ENCODE assay signal across 8 cellular contexts in the genomic region with DNA sequence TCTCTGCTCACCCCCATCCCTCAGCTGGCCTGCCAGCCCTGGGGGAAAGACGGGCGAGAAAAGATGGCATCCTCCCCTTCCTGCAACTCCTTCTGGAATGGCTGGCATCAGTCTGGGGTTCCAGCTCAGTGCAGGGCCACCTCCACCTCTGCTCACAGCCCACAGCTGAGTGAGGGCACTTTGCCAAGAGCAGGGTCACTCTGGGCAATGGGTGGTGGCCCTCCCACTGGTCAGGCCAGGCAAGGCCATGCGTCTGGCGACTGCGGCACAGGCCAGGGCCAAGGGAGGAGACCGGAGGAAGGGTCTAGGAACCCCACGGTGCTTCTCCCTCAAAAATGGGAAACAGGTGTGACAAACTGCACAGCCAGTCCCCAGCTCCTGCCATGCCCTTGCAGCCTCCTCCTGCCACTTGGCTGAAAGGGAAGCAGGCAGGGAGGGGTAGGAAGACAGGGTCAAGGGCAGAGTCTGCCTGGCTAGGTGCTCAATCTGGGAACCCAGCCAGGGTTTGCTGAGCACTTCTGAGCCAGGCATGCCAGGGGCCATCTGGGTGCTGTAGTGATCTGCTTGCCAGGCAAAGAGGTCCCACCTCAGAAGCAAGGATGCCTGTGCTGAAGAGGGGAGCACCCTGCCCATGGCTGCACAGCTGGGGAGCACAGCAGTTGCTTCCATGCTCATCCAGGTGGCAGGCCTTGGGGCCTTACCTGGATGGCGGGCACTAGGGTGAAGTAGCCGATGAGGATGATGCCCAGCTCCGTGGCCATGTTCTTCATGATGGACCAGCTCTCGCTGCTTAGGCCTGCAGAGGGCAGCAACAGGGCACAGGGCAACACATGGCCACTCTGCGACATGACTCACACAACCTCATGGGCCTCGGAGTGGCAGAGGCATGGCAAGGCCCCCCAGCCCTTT. TPM values are rescaled to one million over a fixed set of nuclear protein-coding genes. Genes with fewer than 3 reads are reported as not detected.
DNase-seq lines count a peak whose midpoint lies in the region; ATAC-seq, FAIRE-seq and TF ChIP-seq lines count a peak whose summit lies in the region.

No MANE protein-coding gene starts in this region.

- H3K27me3 ChIP-seq in K562 (ENCODE audit: control insufficient read depth in 2 of 2, insufficient read depth in 2 of 2, low read length in 2 of 2) (no peaks in the 10 kb centered on the region), HepG2 (ENCODE audit: control insufficient read depth in 1 of 2, insufficient read depth in 2 of 2, low read length in 2 of 2) (no peaks in the 10 kb centered on the region), upper lobe of left lung (no peaks in the 10 kb centered on the region)

- H3K9me3 ChIP-seq in K562 (replicated peaks; ENCODE audit: control insufficient read depth, insufficient read depth, low read depth, low read length) (no peaks in the 10 kb centered on the region), HepG2 (ENCODE audit: low read length) (no peaks in the 10 kb centered on the region), upper lobe of left lung (no peaks in the 10 kb centered on the region)

- no peak; a peak in 1 of 4 replicates for TF ChIP-seq RAD21 in K562 (CRISPR knock-in tag; conservative IDR thresholded peaks at IDR 0.05 in 1 of 2, IDR thresholded peaks at IDR 0.05 in 1 of 2)
- no peak for TF ChIP-seq RAD21 in HepG2 (CRISPR knock-in tag; IDR thresholded peaks at IDR 0.05)

- POLR2A ChIA-PET in K562 (lab: Yijun Ruan, JAX) (interaction anchor here (0.6 to 1.3 kb wide), 10 partner anchors 8 to 730 kb away, joined by 3 to 6 read pairs (median 3); a partner anchor contains a TSS), HepG2 (lab: Yijun Ruan, JAX) (interaction anchor here (1.2 to 1.9 kb wide), 2 partner anchors 22 to 53 kb away, joined by 7 to 17 read pairs; a partner anchor contains a TSS)

- H3K4me2 ChIP-seq in K562 (ENCODE audit: insufficient read depth, low read length) (peak overlapping the region; percentile 2; the same call in 1 of the 2 replicates), HepG2 (ENCODE audit: low read depth, low read length) (no peak overlapping the region)

- H3K27ac ChIP-seq in K562 (ENCODE audit: extremely low read depth, low read depth, low read length) (peak overlapping the region; percentile 61; the same call in 2 of the 3 replicates), HepG2 (ENCODE audit: extremely low read length, insufficient read depth, low read length) (no peak overlapping the region), upper lobe of left lung (peak overlapping the region; percentile 25 to 80 (median 63))

- H3K4me3 ChIP-seq in K562 (no peak overlapping the region), HepG2 (replicated peaks in 1 of 3; ENCODE audit: insufficient read depth in 1 of 3, low read depth in 2 of 3, low read length in 3 of 3) (no peak overlapping the region), upper lobe of left lung (no peak overlapping the region)

- DNase-seq in GM10266 (ENCODE audit: extremely low spot score): peak; percentile 29
- DNase-seq in NCI-H2029 (lab: John Stamatoyannopoulos, UW): peak; percentile 89
- DNase-seq in K562 (ENCODE audit: extremely low read depth in 1 of 4, low spot score in 3 of 4): no peak
- DNase-seq in HepG2 (ENCODE audit: low spot score): no peak
- DNase-seq in upper lobe of left lung: peak; percentile 53 to 59
- DNase-seq in GDM1 (lab: John Stamatoyannopoulos, UW): no peak
- no peak for DNase-seq in activated gamma-delta T cell (lab: John Stamatoyannopoulos, UW)
- no peak for DNase-seq in NCI-H146 (lab: John Stamatoyannopoulos, UW)

- H2AFZ ChIP-seq in K562 (ENCODE audit: low read depth, low read length): peak overlapping the region; percentile 70; the same call in 1 of the 2 replicates
- no peak overlapping the region for H2AFZ ChIP-seq in HepG2 (ENCODE audit: low read length)

- no peaks in the 10 kb centered on the region; the same call in 2 of the 3 replicates for H3K79me2 ChIP-seq in K562 (ENCODE audit: control insufficient read depth, insufficient read depth, low read length)
- peaks cover 5% of the 10 kb centered on the region for H3K79me2 ChIP-seq in HepG2 (ENCODE audit: insufficient read depth, low read length)

- intact Hi-C loops in K562 (cut with micrococcal nuclease) (loop anchor here (1.0 to 5.0 kb wide), 4 partner anchors 53 to 730 kb away; a partner anchor contains a TSS), HepG2 (cut with micrococcal nuclease; ENCODE audit: unreplicated experiment) (loop anchor here (1.0 to 2.0 kb wide), 3 partner anchors 53 to 367 kb away; a partner anchor contains a TSS)

- peak; percentile 30 for TF ChIP-seq CTCF in GM10266 (IDR thresholded peaks at IDR 0.05; ENCODE audit: control insufficient read depth, insufficient read depth, low read depth, missing control alignments)
- peak in 2 of 3 experiments; percentile 22 to 28; a peak in 2 of 6 replicates for TF ChIP-seq CTCF in K562 (IDR thresholded peaks at IDR 0.05 in 2 of 3, conservative IDR thresholded peaks at IDR 0.05 in 1 of 3; ENCODE audit: insufficient read depth in 2 of 3, low read depth in 1 of 3, low read length in 3 of 3)
- TF ChIP-seq CTCF in HepG2 (CRISPR knock-in tag; IDR thresholded peaks at IDR 0.05): peak; percentile 57
- TF ChIP-seq CTCF in upper lobe of left lung (IDR thresholded peaks at IDR 0.05): peak in 3 of 6 experiments; percentile 14 to 35 (median 23)

- TF ChIP-seq POLR2A in K562 (conservative IDR thresholded peaks at IDR 0.05) (no peak), HepG2 (IDR thresholded peaks at IDR 0.05; ENCODE audit: insufficient read depth in 1 of 2, low read depth in 2 of 2, low read length in 2 of 2) (no peak), upper lobe of left lung (IDR thresholded peaks at IDR 0.05) (no peak)

- ATAC-seq in K562 (no peak), HepG2 (no peak), upper lobe of left lung (ENCODE audit: low FRiP score in 2 of 2) (peak; percentile 12 to 18)

- H4K20me1 ChIP-seq in K562 (replicated peaks; ENCODE audit: control insufficient read depth, insufficient read depth, low read length) (peaks cover 4% of the 10 kb centered on the region; the same call in 1 of the 2 replicates), HepG2 (ENCODE audit: insufficient read depth, low read length) (peaks cover 4% of the 10 kb centered on the region; the same call in 1 of the 2 replicates)

- peaks cover 82% of the 10 kb centered on the region for H3K36me3 ChIP-seq in K562 (ENCODE audit: control insufficient read depth, insufficient read depth, low read length)
- H3K36me3 ChIP-seq in HepG2 (replicated peaks in 1 of 2; ENCODE audit: control insufficient read depth in 1 of 2, insufficient read depth in 2 of 2, low read length in 2 of 2): peaks cover 17 to 30% of the 10 kb centered on the region in 2 experiments
- H3K36me3 ChIP-seq in upper lobe of left lung: peaks cover 20 to 74% (median 49%) of the 10 kb centered on the region in 4 donors

- H3K9ac ChIP-seq in K562 (ENCODE audit: insufficient read depth in 1 of 2, low read depth in 2 of 2, low read length in 2 of 2) (peak overlapping the region; percentile 18 to 62; a peak in 3 of 4 replicates), HepG2 (ENCODE audit: insufficient read depth, low read depth, low read length) (no peak overlapping the region)

- in situ Hi-C loops in K562 (cut with MboI) (loop anchor here (5.0 kb wide), 2 partner anchors 90 to 365 kb away; a partner anchor contains a TSS), HepG2 (cut with HindIII; ENCODE audit: extremely low pct_ligation_motif_present, low pct_unique_long_range_greater_than_20kb) (loop anchor here (5.0 to 10.0 kb wide), 3 partner anchors 55 to 363 kb away; a partner anchor contains a TSS)

- peaks cover 6 to 48% of the 10 kb centered on the region in 2 experiments; a peak in 3 of 5 replicates for H3K4me1 ChIP-seq in K562 (replicated peaks in 1 of 2; ENCODE audit: control insufficient read depth in 2 of 2, insufficient read depth in 2 of 2, low read length in 2 of 2)
- H3K4me1 ChIP-seq in HepG2 (ENCODE audit: insufficient read depth, low read length): peaks cover 52% of the 10 kb centered on the region
- peaks cover 12 to 17% (median 13%) of the 10 kb centered on the region in 4 donors for H3K4me1 ChIP-seq in upper lobe of left lung

- no TSS peak for BruUV-seq in K562 (replicated peaks; lab: Mats Ljungman, UMichigan)
- no TSS peak for BruUV-seq in HepG2 (replicated peaks; lab: Mats Ljungman, UMichigan)

- TF ChIP-seq EP300 in K562 (IDR thresholded peaks at IDR 0.05; ENCODE audit: low read length) (no peak), HepG2 (IDR thresholded peaks at IDR 0.05; ENCODE audit: low read depth in 2 of 2, low read length in 2 of 2) (no peak), HepG2 (CRISPR knock-in tag; IDR thresholded peaks at IDR 0.05; ENCODE audit: borderline replicate concordance) (no peak), upper lobe of left lung (IDR thresholded peaks at IDR 0.05) (no peak)

- no peaks in the 10 kb centered on the region for H3K9me1 ChIP-seq in K562 (ENCODE audit: control insufficient read depth, insufficient read depth, low read length)

- CTCF ChIA-PET in K562 (lab: Yijun Ruan, JAX; ENCODE audit: low intra/inter-chr PET ratio) (interaction anchor here (0.6 to 2.3 kb wide), 6 partner anchors 16 to 736 kb away, joined by 3 to 17 read pairs (median 4); a partner anchor contains a TSS), HepG2 (lab: Yijun Ruan, JAX; ENCODE audit: low intra/inter-chr PET ratio, low total read pairs) (interaction anchor here (1.2 to 4.1 kb wide), 4 partner anchors 54 to 367 kb away, joined by 3 to 36 read pairs (median 10); a partner anchor contains a TSS)

- WGBS in K562 (ENCODE audit: insufficient coverage, low coverage, missing lambda C conversion rate): 80% methylated on average over 13 of the region's 13 CpGs
- WGBS in HepG2 (ENCODE audit: low lambda C conversion rate): 91% methylated on average over 10 of the region's 13 CpGs
- 68 to 80% methylated on average over 5 to 10 of the region's 13 CpGs for WGBS in upper lobe of left lung, 2 donors

- FAIRE-seq in K562 (lab: Jason Lieb, UNC): no peak
- no peak for FAIRE-seq in HepG2 (lab: Jason Lieb, UNC)

RNA-seq across cellular contexts. Expression of a gene that starts 41.2 kb away (rescaled TPM):
- total RNA-seq in K562 (2011; cell fraction: chromatin; rRNA removed; ENCODE audit: low replicate concordance): 45.6 and 123 TPM in 2 replicates
- total RNA-seq in K562 (2011; cell fraction: nucleolus; rRNA removed): 60.9 and 70.8 TPM in 2 replicates
- total RNA-seq in K562 (2011; cell fraction: nucleoplasm; rRNA removed): 45.3 and 53.0 TPM in 2 replicates
- 7.2 and 10.1 TPM in 2 replicates for total RNA-seq in K562 (2014; rRNA removed)
- total RNA-seq in K562 (2014; rRNA removed; fragmentation: Illumina TruSeq; extraction: Trizol): 5.2 and 6.3 TPM in 2 replicates
- 7.3 and 8.7 TPM in 2 replicates for total RNA-seq in K562 (2015; rRNA removed; fragmentation: Illumina TruSeq; extraction: Trizol)
- total RNA-seq in K562 (2021): 51.4 and 58.7 TPM in 2 replicates
- 1.7 and 4.6 TPM in 2 replicates for polyA plus RNA-seq in K562 (2011; rRNA removed)
- polyA plus RNA-seq in K562 (2011; cell fraction: cytosol; rRNA removed): 1.2 and 1.9 TPM in 2 replicates
- 25.3 and 29.3 TPM in 2 replicates for polyA plus RNA-seq in K562 (2011; cell fraction: nucleus; rRNA removed)
- polyA plus RNA-seq in K562 (2012): 29.0 and 50.5 TPM in 2 replicates
- polyA plus RNA-seq in K562 (2014; fragmentation: Illumina TruSeq; extraction: Trizol): 14.1 and 24.0 TPM in 2 replicates
- polyA plus RNA-seq in K562 (2014; fragmentation: Nextera tagmentation; extraction: Ambion mirVana): under 1 TPM; 0.41 to 0.93 TPM
- polyA plus RNA-seq in K562 (2014; rRNA removed): 11.4 and 20.2 TPM in 2 replicates
- 5.0 and 9.1 TPM in 2 replicates for polyA minus RNA-seq in K562 (2011; rRNA and poly(A)+ RNA removed)
- 16.0 and 22.8 TPM in 2 replicates for polyA minus RNA-seq in K562 (2011; cell fraction: cytosol; rRNA and poly(A)+ RNA removed)
- polyA minus RNA-seq in K562 (2011; cell fraction: nucleus; rRNA and poly(A)+ RNA removed): 21.3 and 29.9 TPM in 2 replicates
- total RNA-seq in HepG2 (2016; rRNA removed; fragmentation: Illumina TruSeq; extraction: Trizol): 3.7 and 13.2 TPM in 2 replicates
- 1.3 and 3.2 TPM in 2 replicates for total RNA-seq in HepG2 (2016; cell fraction: cytosol; rRNA removed; fragmentation: Illumina TruSeq; extraction: Trizol; ENCODE audit: low read depth)
- total RNA-seq in HepG2 (2016; cell fraction: insoluble cytoplasmic fraction; rRNA removed; fragmentation: Illumina TruSeq; extraction: Trizol): 4.7 and 9.4 TPM in 2 replicates
- total RNA-seq in HepG2 (2016; cell fraction: membrane; rRNA removed; fragmentation: Illumina TruSeq; extraction: Trizol): 3.7 and 4.3 TPM in 2 replicates
- 12.0 and 16.8 TPM in 2 replicates for total RNA-seq in HepG2 (2016; cell fraction: nucleus; rRNA removed; fragmentation: Illumina TruSeq; extraction: Trizol)
- polyA plus RNA-seq in HepG2 (2011; rRNA removed): 2.3 and 3.2 TPM in 2 replicates
- polyA plus RNA-seq in HepG2 (2011; cell fraction: cytosol; rRNA removed): 0.62 and 0.71 TPM in 2 replicates
- polyA plus RNA-seq in HepG2 (2011; cell fraction: nucleus; rRNA removed): 24.4 and 28.9 TPM in 2 replicates
- polyA plus RNA-seq in HepG2 (2012): 13.7 and 19.4 TPM in 2 replicates
- polyA plus RNA-seq in HepG2 (2016; cell fraction: cytosol; fragmentation: Illumina TruSeq; extraction: Trizol; ENCODE audit: low read depth): 1.3 and 1.5 TPM in 2 replicates
- 6.7 and 10.8 TPM in 2 replicates for polyA plus RNA-seq in HepG2 (2016; cell fraction: insoluble cytoplasmic fraction; fragmentation: Illumina TruSeq; extraction: Trizol; ENCODE audit: low read depth)
- 2.6 and 3.1 TPM in 2 replicates for polyA plus RNA-seq in HepG2 (2016; cell fraction: membrane; fragmentation: Illumina TruSeq; extraction: Trizol; ENCODE audit: low read depth)
- polyA plus RNA-seq in HepG2 (2016; cell fraction: nucleus; fragmentation: Illumina TruSeq; extraction: Trizol; ENCODE audit: insufficient read depth, low read depth): 27.3 and 29.1 TPM in 2 replicates
- polyA minus RNA-seq in HepG2 (2011; rRNA and poly(A)+ RNA removed; ENCODE audit: low replicate concordance): 14.1 and 14.5 TPM in 2 replicates
- 8.0 and 8.9 TPM in 2 replicates for polyA minus RNA-seq in HepG2 (2011; cell fraction: cytosol; rRNA and poly(A)+ RNA removed)
- polyA minus RNA-seq in HepG2 (2011; cell fraction: nucleus; rRNA and poly(A)+ RNA removed): 18.3 and 19.1 TPM in 2 replicates
- 10 to 100 TPM; 32.7 to 93.3 (median 53.7) TPM for total RNA-seq in upper lobe of left lung

RNA-seq across cellular contexts. Expression of a gene that starts 53.7 kb away (rescaled TPM):
- 248 and 515 TPM in 2 replicates for total RNA-seq in K562 (2011; cell fraction: chromatin; rRNA removed; ENCODE audit: low replicate concordance)
- total RNA-seq in K562 (2011; cell fraction: nucleolus; rRNA removed): 301 and 313 TPM in 2 replicates
- total RNA-seq in K562 (2011; cell fraction: nucleoplasm; rRNA removed): 253 and 254 TPM in 2 replicates
- total RNA-seq in K562 (2014; rRNA removed) (60.7 and 87.6 TPM in 2 replicates), K562 (2014; rRNA removed; fragmentation: Illumina TruSeq; extraction: Trizol) (29.7 and 37.8 TPM in 2 replicates), K562 (2015; rRNA removed; fragmentation: Illumina TruSeq; extraction: Trizol) (34.6 and 36.5 TPM in 2 replicates), K562 (2021) (97.1 and 104 TPM in 2 replicates), HepG2 (2016; rRNA removed; fragmentation: Illumina TruSeq; extraction: Trizol) (24.0 and 53.3 TPM in 2 replicates), upper lobe of left lung (100 to 1,000 TPM in 2 of 6 donors, 10 to 100 TPM in 4; 65.7 to 134 (median 81.8) TPM)
- polyA plus RNA-seq in K562 (2011; rRNA removed) (31.3 and 55.8 TPM in 2 replicates), K562 (2014; fragmentation: Illumina TruSeq; extraction: Trizol) (48.2 and 61.1 TPM in 2 replicates), K562 (2014; fragmentation: Nextera tagmentation; extraction: Ambion mirVana) (1 to 10 TPM; 2.6 to 3.2 TPM), K562 (2014; rRNA removed) (43.7 and 47.9 TPM in 2 replicates), HepG2 (2011; rRNA removed) (40.4 and 58.7 TPM in 2 replicates)
- polyA plus RNA-seq in K562 (2011; cell fraction: cytosol; rRNA removed): 39.6 and 62.6 TPM in 2 replicates
- polyA plus RNA-seq in K562 (2011; cell fraction: nucleus; rRNA removed): 124 and 159 TPM in 2 replicates
- 68.9 and 85.0 TPM in 2 replicates for polyA plus RNA-seq in K562 (2012)
- 74.0 and 80.8 TPM in 2 replicates for polyA minus RNA-seq in K562 (2011; rRNA and poly(A)+ RNA removed)
- polyA minus RNA-seq in K562 (2011; cell fraction: cytosol; rRNA and poly(A)+ RNA removed): 83.2 and 91.7 TPM in 2 replicates
- polyA minus RNA-seq in K562 (2011; cell fraction: nucleus; rRNA and poly(A)+ RNA removed): 53.2 and 90.0 TPM in 2 replicates
- total RNA-seq in HepG2 (2016; cell fraction: cytosol; rRNA removed; fragmentation: Illumina TruSeq; extraction: Trizol; ENCODE audit: low read depth): 52.3 and 54.3 TPM in 2 replicates
- 21.9 and 52.8 TPM in 2 replicates for total RNA-seq in HepG2 (2016; cell fraction: insoluble cytoplasmic fraction; rRNA removed; fragmentation: Illumina TruSeq; extraction: Trizol)
- 34.5 and 35.0 TPM in 2 replicates for total RNA-seq in HepG2 (2016; cell fraction: membrane; rRNA removed; fragmentation: Illumina TruSeq; extraction: Trizol)
- 54.5 and 63.6 TPM in 2 replicates for total RNA-seq in HepG2 (2016; cell fraction: nucleus; rRNA removed; fragmentation: Illumina TruSeq; extraction: Trizol)
- polyA plus RNA-seq in HepG2 (2011; cell fraction: cytosol; rRNA removed): 31.5 and 35.0 TPM in 2 replicates
- polyA plus RNA-seq in HepG2 (2011; cell fraction: nucleus; rRNA removed): 134 and 142 TPM in 2 replicates
- 70.2 and 73.6 TPM in 2 replicates for polyA plus RNA-seq in HepG2 (2012)
- 6.4 and 7.0 TPM in 2 replicates for polyA plus RNA-seq in HepG2 (2016; cell fraction: cytosol; fragmentation: Illumina TruSeq; extraction: Trizol; ENCODE audit: low read depth)
- polyA plus RNA-seq in HepG2 (2016; cell fraction: insoluble cytoplasmic fraction; fragmentation: Illumina TruSeq; extraction: Trizol; ENCODE audit: low read depth): 18.1 and 20.4 TPM in 2 replicates
- 15.1 and 16.0 TPM in 2 replicates for polyA plus RNA-seq in HepG2 (2016; cell fraction: membrane; fragmentation: Illumina TruSeq; extraction: Trizol; ENCODE audit: low read depth)
- polyA plus RNA-seq in HepG2 (2016; cell fraction: nucleus; fragmentation: Illumina TruSeq; extraction: Trizol; ENCODE audit: insufficient read depth, low read depth): 85.3 and 87.4 TPM in 2 replicates
- 122 and 226 TPM in 2 replicates for polyA minus RNA-seq in HepG2 (2011; rRNA and poly(A)+ RNA removed; ENCODE audit: low replicate concordance)
- polyA minus RNA-seq in HepG2 (2011; cell fraction: cytosol; rRNA and poly(A)+ RNA removed): 53.2 and 65.6 TPM in 2 replicates
- polyA minus RNA-seq in HepG2 (2011; cell fraction: nucleus; rRNA and poly(A)+ RNA removed): 49.2 and 66.6 TPM in 2 replicates

Comparison
In these comparisons a context has a peak if more than half of its experiments do, and no peak if none do; other contexts are left out.
1. DNase-seq: peak in GM10266 (single experiment), NCI-H2029 (single experiment) and upper lobe of left lung (2 of 2); none in K562 (0 of 4), HepG2 (single experiment), GDM1 (single experiment), activated gamma-delta T cell (single experiment) and NCI-H146 (single experiment).
2. ATAC-seq: peak in upper lobe of left lung (2 of 2); none in K562 (single experiment) and HepG2 (single experiment).